In genomic region chr2:118013221-118013723, GRCh38 we compare ENCODE assay signal across 8 cellular contexts. TPM values are rescaled to one million over a fixed set of nuclear protein-coding genes. Genes with fewer than 3 reads are reported as not detected.
DNase-seq lines count a peak whose midpoint lies in the region; ATAC-seq, FAIRE-seq and TF ChIP-seq lines count a peak whose summit lies in the region.

No MANE protein-coding gene starts in this region.

- TF ChIP-seq POLR2A in GM12891 (IDR thresholded peaks at IDR 0.05; ENCODE audit: low read depth, low read length): no peak

- H3K79me2 ChIP-seq in GM23248 (ENCODE audit: insufficient read depth): peaks cover 55% of the 10 kb centered on the region

- no peaks in the 10 kb centered on the region for H3K9me3 Mint-ChIP-seq in effector memory CD8-positive, alpha-beta T cell
- no peaks in the 10 kb centered on the region for H3K9me3 Mint-ChIP-seq in memory B cell

- peaks cover 6% of the 10 kb centered on the region; the same call in 1 of the 2 replicates for H4K20me1 ChIP-seq in GM23248 (ENCODE audit: insufficient read depth)

- peak overlapping the region; percentile 61 for H3K27ac ChIP-seq in GM23248

- no peaks in the 10 kb centered on the region for H3K9me3 ChIP-seq in GM23248 (ENCODE audit: low read depth)

- peaks cover 6% of the 10 kb centered on the region; the same call in 1 of the 2 replicates for H3K36me3 ChIP-seq in GM23248 (ENCODE audit: low read depth)

- H3K4me3 ChIP-seq in GM23248: peak overlapping the region; percentile 93
- H3K4me3 ChIP-seq in Jurkat, Clone E6-1 (ENCODE audit: low read length): peak overlapping the region; percentile 70

- H3K27ac Mint-ChIP-seq in effector memory CD8-positive, alpha-beta T cell: peak overlapping the region; percentile 92 to 94
- H3K27ac Mint-ChIP-seq in memory B cell: peak overlapping the region; percentile 95

- peak overlapping the region; percentile 99 for H2AFZ ChIP-seq in GM23248

- FAIRE-seq in GM12891 (lab: Jason Lieb, UNC): no peak

- H3F3A ChIP-seq in GM23248 (ENCODE audit: insufficient read depth): 0 out of 2 replicates have a peak, but pooled peaks cover 6% of the 10 kb centered on the region

- H3K36me3 Mint-ChIP-seq in effector memory CD8-positive, alpha-beta T cell (ENCODE audit: insufficient read depth): peaks cover 16% of the 10 kb centered on the region
- no peaks in the 10 kb centered on the region for H3K36me3 Mint-ChIP-seq in memory B cell

- H3K9me2 ChIP-seq in GM23248 (ENCODE audit: insufficient read depth): no peaks in the 10 kb centered on the region

- no peaks in the 10 kb centered on the region for H3K27me3 ChIP-seq in GM23248 (replicated peaks; ENCODE audit: insufficient read depth)

- peak; percentile 28 for ATAC-seq in effector memory CD8-positive, alpha-beta T cell (replicated peaks)
- ATAC-seq in memory B cell (ENCODE audit: low read depth): peak; percentile 28

- peak; percentile 56 for DNase-seq in GM12891 (ENCODE audit: insufficient read length, low spot score)
- DNase-seq in GM23248: peak; percentile 66
- no peak for DNase-seq in Jurkat, Clone E6-1 (ENCODE audit: low read depth, low spot score)
- peak; percentile 37 for DNase-seq in activated CD4-positive, alpha-beta T cell treated with anti-CD3 and anti-CD28 coated beads for 48 hours
- peak in 2 of 3 experiments; percentile 9 to 27 for DNase-seq in effector memory CD8-positive, alpha-beta T cell
- peak in 1 of 2 donors; percentile 33 for DNase-seq in memory B cell (ENCODE audit: low spot score in 2 of 2)
- DNase-seq in stimulated activated naive CD4-positive, alpha-beta T cell treated with Interleukin-2 at 50 U/mL for 16 hours (lab: John Stamatoyannopoulos, UW): peak; percentile 28
- no peak for DNase-seq in NCI-H226

- peak overlapping the region; percentile 69 for H3K4me2 ChIP-seq in GM23248 (ENCODE audit: unreplicated experiment)

- peaks cover 5% of the 10 kb centered on the region; the same call in 1 of the 2 replicates for H3K4me1 ChIP-seq in GM23248 (ENCODE audit: insufficient read depth)

- H3K4me3 Mint-ChIP-seq in effector memory CD8-positive, alpha-beta T cell: peak overlapping the region; percentile 87 to 92
- peak overlapping the region; percentile 94 for H3K4me3 Mint-ChIP-seq in memory B cell

- 1 to 2% methylated on average over 30 to 37 of the region's 48 CpGs for WGBS in GM23248 (ENCODE audit: low coverage in 1 of 2, low lambda C conversion rate in 2 of 2, missing lambda C conversion rate in 2 of 2), 2 experiments

- H3K27me3 Mint-ChIP-seq in effector memory CD8-positive, alpha-beta T cell: no peaks in the 10 kb centered on the region
- H3K27me3 Mint-ChIP-seq in memory B cell: peaks cover 4% of the 10 kb centered on the region

- peaks cover 29 to 33% of the 10 kb centered on the region in 2 donors for H3K4me1 Mint-ChIP-seq in effector memory CD8-positive, alpha-beta T cell (ENCODE audit: low read depth in 2 of 2)
- peaks cover 26% of the 10 kb centered on the region for H3K4me1 Mint-ChIP-seq in memory B cell

- in situ Hi-C loops in GM23248 (cut with MboI): no loop called here

- peak overlapping the region; percentile 85 for H3K9ac ChIP-seq in GM23248

TF ChIP-seq in GM12891, 5 proteins besides CTCF, POLR2A, EP300 and RAD21:
- TF ChIP-seq TAF1 (IDR thresholded peaks at IDR 0.05; ENCODE audit: low read depth, low read length): no peak
- no peak for TF ChIP-seq POU2F2 (IDR thresholded peaks at IDR 0.05; ENCODE audit: low read depth, low read length)
- TF ChIP-seq PAX5 (IDR thresholded peaks at IDR 0.05; ENCODE audit: insufficient read depth, low read length, severe bottlenecking): no peak
- no peak for TF ChIP-seq POLR2AphosphoS5 (IDR thresholded peaks at IDR 0.05; ENCODE audit: low read depth, low read length)
- no peak for TF ChIP-seq SPI1 (IDR thresholded peaks at IDR 0.05; ENCODE audit: low read depth, low read length)

RNA-seq across cellular contexts. Expression of gene CCDC93, which starts 0.6 kb away (rescaled TPM):
- polyA plus RNA-seq in GM12891 (2012; ENCODE audit: low read depth, missing spikeins): 7.8 TPM
- 15.9 and 23.8 TPM in 2 replicates for total RNA-seq in GM23248 (2014; rRNA removed; shearing (Covaris generic))
- 11.4 and 12.8 TPM in 2 replicates for polyA plus RNA-seq in GM23248 (2016; fragmentation: Nextera tagmentation; extraction: Ambion mirVana)
- 33.0 TPM for polyA plus RNA-seq in Jurkat, Clone E6-1 (2012; ENCODE audit: insufficient read depth, insufficient read length)

Comparison
In these comparisons a context has a peak if more than half of its experiments do, and no peak if none do; other contexts are left out.
1. DNase-seq: peak in GM12891 (single experiment), GM23248 (single experiment), activated CD4-positive, alpha-beta T cell treated with anti-CD3 and anti-CD28 coated beads for 48 hours (single experiment), effector memory CD8-positive, alpha-beta T cell (2 of 3) and stimulated activated naive CD4-positive, alpha-beta T cell treated with Interleukin-2 at 50 U/mL for 16 hours (single experiment); none in Jurkat, Clone E6-1 (single experiment) and NCI-H226 (single experiment).